1 cellular context compared by ENCODE assay signal in genomic region chr5:241045-241669, GRCh38.
TF ChIP-seq lines count a peak whose summit lies in the region.
"Not testable (repeated sequence)": the region's sequence is repeated elsewhere in the genome, so short reads cannot be mapped to it uniquely, and the experiment has no call there.

No MANE protein-coding gene starts in this region.

TF ChIP-seq in K562, 482 proteins besides CTCF, POLR2A, EP300 and RAD21:
- TF ChIP-seq, protein P1, sequence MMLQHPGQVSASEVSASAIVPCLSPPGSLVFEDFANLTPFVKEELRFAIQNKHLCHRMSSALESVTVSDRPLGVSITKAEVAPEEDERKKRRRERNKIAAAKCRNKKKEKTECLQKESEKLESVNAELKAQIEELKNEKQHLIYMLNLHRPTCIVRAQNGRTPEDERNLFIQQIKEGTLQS (IDR thresholded peaks at IDR 0.05), result 0 out of 2 replicates have a peak, but pooled peaks have one; percentile 10
- TF ChIP-seq, protein P1 (CRISPR knock-in tag; conservative IDR thresholded peaks at IDR 0.05), result not testable (repeated sequence)
